ENCODE assay signal across 21 cellular contexts in the genomic region with DNA sequence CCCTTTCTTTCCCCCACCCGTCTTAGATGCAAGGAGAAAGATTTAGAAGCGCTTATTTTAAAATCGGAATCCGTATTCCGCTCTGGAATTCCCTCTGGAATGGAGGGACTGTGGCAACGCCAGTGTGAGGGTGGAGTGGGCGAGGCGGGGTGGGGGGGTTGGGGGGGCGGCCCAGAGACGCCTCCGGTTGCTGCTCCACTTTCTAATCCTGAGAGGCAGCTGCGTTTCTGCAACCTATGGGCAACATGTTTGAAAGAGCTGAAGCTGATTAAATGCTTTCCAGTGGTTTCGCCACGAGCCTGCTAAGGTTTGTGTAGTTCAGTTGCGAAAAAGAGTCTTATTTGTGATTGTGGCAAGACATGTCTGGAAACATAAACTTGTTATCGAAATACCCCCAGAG. TPM values are rescaled to one million over a fixed set of nuclear protein-coding genes. Genes with fewer than 3 reads are reported as not detected.
"Had no signal": no experiment of that assay in that cellular context is flagged by ENCODE, and none has a peak within 500 bp of the region (broad histone marks: within the 10 kb centered on the region; RNA-seq: fewer than 3 reads in every experiment).

A gene with protein sequence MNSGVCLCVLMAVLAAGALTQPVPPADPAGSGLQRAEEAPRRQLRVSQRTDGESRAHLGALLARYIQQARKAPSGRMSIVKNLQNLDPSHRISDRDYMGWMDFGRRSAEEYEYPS (minus strand): TSS at position 101 of the 400 bp plus-strand sequence. CDS start 2,555 bp downstream, outside the sequence.

- H3K9me3 ChIP-seq: gastrocnemius medialis, heart right ventricle, testis, upper lobe of left lung had no signal

- H3K36me3 Mint-ChIP-seq: activated naive CD8-positive, alpha-beta T cell; natural killer cell had no signal

- DNase-seq: activated CD4-positive, alpha-beta T cell treated with anti-CD3 and anti-CD28 coated beads, Interleukin-2, amount 50 U/mL, for 48 hours; activated CD8-positive, alpha-beta memory T cell treated with anti-CD3 and anti-CD28 coated beads, Interleukin-2, amount 10 ng/mL, durations not matched to agents 7 days and 5 days; activated T-cell treated with anti-CD3 and anti-CD28 coated beads, Interleukin-2, amount 50 U/mL, for 1 hour; amniotic stem cell; brain microvascular endothelial cell; effector memory CD4-positive, alpha-beta T cell; gastrocnemius medialis; heart right ventricle; left cardiac atrium; natural killer cell; right cardiac atrium; stimulated activated CD4-positive, alpha-beta T cell treated with anti-CD3 and anti-CD28 coated beads, Interleukin-4, amount 100 ng/mL, for 24 hours; T-helper 17 cell; testis; WERI-Rb-1 had no signal

- H3K27ac Mint-ChIP-seq: activated CD8-positive, alpha-beta memory T cell treated with anti-CD3 and anti-CD28 coated beads, Interleukin-2, amount 10 ng/mL, durations not matched to agents 7 days and 5 days; activated naive CD8-positive, alpha-beta T cell; natural killer cell; stimulated activated naive CD8-positive, alpha-beta T cell treated with anti-CD3 and anti-CD28 coated beads, Interleukin-15, Interleukin-2, amounts not matched to agents 100 ng/mL and 50 ng/mL, for 24 hours; T-helper 17 cell had no signal

- H3K27ac ChIP-seq: brain microvascular endothelial cell, gastrocnemius medialis, heart right ventricle, skin epidermis, testis, upper lobe of left lung, WERI-Rb-1 had no signal

- H3K4me1 ChIP-seq: gastrocnemius medialis, testis had no signal

- H3K4me3 ChIP-seq: heart right ventricle, lung, skin epidermis had no signal

- H3K27me3 ChIP-seq: testis had no signal

- H3K9me3 Mint-ChIP-seq: natural killer cell; stimulated activated naive CD8-positive, alpha-beta T cell treated with anti-CD3 and anti-CD28 coated beads, Interleukin-15, Interleukin-2, amounts not matched to agents 100 ng/mL and 50 ng/mL, for 24 hours had no signal

- H3K36me3 ChIP-seq: brain microvascular endothelial cell, gastrocnemius medialis, heart right ventricle, upper lobe of left lung, WERI-Rb-1 had no signal

- ATAC-seq: activated CD8-positive, alpha-beta memory T cell treated with anti-CD3 and anti-CD28 coated beads, Interleukin-2, amount 10 ng/mL, durations not matched to agents 7 days and 5 days; gastrocnemius medialis; heart right ventricle; left cardiac atrium; natural killer cell; T-helper 17 cell had no signal

- H3K4me1 Mint-ChIP-seq: natural killer cell had no signal

- H3K4me3 Mint-ChIP-seq: activated CD8-positive, alpha-beta memory T cell treated with anti-CD3 and anti-CD28 coated beads, Interleukin-2, amount 10 ng/mL, durations not matched to agents 7 days and 5 days; natural killer cell; T-helper 17 cell had no signal

RNA-seq across cellular contexts. Expression of the gene that starts here (rescaled TPM):
- total RNA-seq: activated CD8-positive, alpha-beta memory T cell treated with anti-CD3 and anti-CD28 coated beads, Interleukin-2, amount 10 ng/mL, durations not matched to agents 7 days and 5 days; heart right ventricle; left cardiac atrium; posterior vena cava; right cardiac atrium; T-helper 17 cell had no signal
- polyA plus RNA-seq: heart right ventricle, right cardiac atrium had no signal
